In genomic region chr3:4882548-4882947, GRCh38 we compare ENCODE assay signal across 11 cellular contexts.
"Had no signal": no experiment of that assay in that cellular context is flagged by ENCODE, and none has a peak within 500 bp of the region (broad histone marks: within the 10 kb centered on the region; RNA-seq: fewer than 3 reads in every experiment).

No MANE protein-coding gene starts in this region.

- H3K27ac ChIP-seq: GM23248 had no signal

- H3K4me3 ChIP-seq: GM23248, GM23338, HAP-1 had no signal

- H2AFZ ChIP-seq: GM23248, GM23338 had no signal

- H3K4me2 ChIP-seq: GM23338 had no signal

- ATAC-seq: GM23338, HCT116 had no signal

- DNase-seq: GM23248, GOT3, H7, H9, HCEC 1CT, HFFc6 had no signal

- H3K36me3 ChIP-seq: HAP-1 had no signal

- H3K9me3 ChIP-seq: HAP-1 had no signal

- FAIRE-seq: H1, H54 had no signal

- H3K9ac ChIP-seq: GM23248 had no signal
